ENCODE assay signal across 8 cellular contexts in genomic region chr12:121673013-121673441, GRCh38. TPM values are rescaled to one million over a fixed set of nuclear protein-coding genes. Genes with fewer than 3 reads are reported as not detected.
DNase-seq lines count a peak whose midpoint lies in the region; ATAC-seq, FAIRE-seq and TF ChIP-seq lines count a peak whose summit lies in the region.

No MANE protein-coding gene starts in this region.

- TF ChIP-seq POLR2A in HepG2 (IDR thresholded peaks at IDR 0.05; ENCODE audit: insufficient read depth in 1 of 2, low read depth in 2 of 2, low read length in 2 of 2) = no peak
- TF ChIP-seq POLR2A in upper lobe of left lung (IDR thresholded peaks at IDR 0.05) = no peak

- no peaks in the 10 kb centered on the region for H3K27me3 ChIP-seq in BLaER1
- no peaks in the 10 kb centered on the region; a peak in 1 of 5 replicates for H3K27me3 ChIP-seq in HepG2 (ENCODE audit: control insufficient read depth in 1 of 2, insufficient read depth in 2 of 2, low read length in 2 of 2)
- H3K27me3 ChIP-seq in upper lobe of left lung = no peaks in the 10 kb centered on the region

- BruUV-seq in HepG2 (replicated peaks; lab: Mats Ljungman, UMichigan) = no TSS peak

- H3K36me3 Mint-ChIP-seq in activated naive CD8-positive, alpha-beta T cell treated with anti-CD3 and anti-CD28 coated beads, Interleukin-2, amount 50 U/mL, for 24 hours (ENCODE audit: low read depth) = no peaks in the 10 kb centered on the region

- in situ Hi-C loops in HepG2 (cut with HindIII; ENCODE audit: extremely low pct_ligation_motif_present, low pct_unique_long_range_greater_than_20kb) = no loop called here

- no peaks in the 10 kb centered on the region for H3K27me3 Mint-ChIP-seq in activated naive CD8-positive, alpha-beta T cell treated with anti-CD3 and anti-CD28 coated beads, Interleukin-2, amount 50 U/mL, for 24 hours

- H3K79me2 ChIP-seq in HepG2 (ENCODE audit: insufficient read depth, low read length) = no peaks in the 10 kb centered on the region

- no peaks in the 10 kb centered on the region for H3K9me3 Mint-ChIP-seq in activated naive CD8-positive, alpha-beta T cell treated with anti-CD3 and anti-CD28 coated beads, Interleukin-2, amount 50 U/mL, for 24 hours

- H3K9ac ChIP-seq in BLaER1 (peak overlapping the region; percentile 56), HepG2 (ENCODE audit: insufficient read depth, low read depth, low read length) (peak overlapping the region; percentile 30; the same call in 1 of the 2 replicates)

- H3K4me3 ChIP-seq in BLaER1 (peak overlapping the region; percentile 72), HepG2 (replicated peaks in 1 of 3; ENCODE audit: insufficient read depth in 1 of 3, low read depth in 2 of 3, low read length in 3 of 3) (peak overlapping the region; percentile 17 to 61 (median 35); a peak in 5 of 6 replicates), upper lobe of left lung (peak overlapping the region in 3 of 4 donors; percentile 52 to 64 (median 56))

- H3K4me3 Mint-ChIP-seq in activated naive CD8-positive, alpha-beta T cell treated with anti-CD3 and anti-CD28 coated beads, Interleukin-2, amount 50 U/mL, for 24 hours = peak overlapping the region; percentile 84

- POLR2A ChIA-PET in HepG2 (lab: Yijun Ruan, JAX) = no interaction called here

- ATAC-seq in activated naive CD8-positive, alpha-beta T cell treated with anti-CD3 and anti-CD28 coated beads, Interleukin-2, amount 50 U/mL, for 24 hours = no peak
- ATAC-seq in HepG2 (peak; percentile 46), upper lobe of left lung (ENCODE audit: low FRiP score in 2 of 2) (peak; percentile 22 to 45), HG03432 (IDR thresholded peaks at IDR 0.05; ENCODE audit: unreplicated experiment) (no peak), HG02610 (IDR thresholded peaks at IDR 0.05; ENCODE audit: unreplicated experiment) (no peak)

- peak overlapping the region; percentile 93 for H3K27ac Mint-ChIP-seq in activated naive CD8-positive, alpha-beta T cell treated with anti-CD3 and anti-CD28 coated beads, Interleukin-2, amount 50 U/mL, for 24 hours

- intact Hi-C loops in HepG2 (cut with micrococcal nuclease; ENCODE audit: unreplicated experiment) = no loop called here

- no peak for TF ChIP-seq EP300 in HepG2 (IDR thresholded peaks at IDR 0.05; ENCODE audit: low read depth in 2 of 2, low read length in 2 of 2)
- TF ChIP-seq EP300 in HepG2 (CRISPR knock-in tag; IDR thresholded peaks at IDR 0.05; ENCODE audit: borderline replicate concordance) = no peak
- TF ChIP-seq EP300 in upper lobe of left lung (IDR thresholded peaks at IDR 0.05) = no peak

- H3K4me2 ChIP-seq in BLaER1 = peak overlapping the region; percentile 89
- peak overlapping the region; percentile 79 for H3K4me2 ChIP-seq in HepG2 (ENCODE audit: low read depth, low read length)

- H3K27ac ChIP-seq in BLaER1 (peak overlapping the region; percentile 64), HepG2 (ENCODE audit: extremely low read length, insufficient read depth, low read length) (no peak overlapping the region), upper lobe of left lung (peak overlapping the region; percentile 20 to 81 (median 66))

- H2AFZ ChIP-seq in HepG2 (ENCODE audit: low read length) = no peak overlapping the region

- H3K4me1 ChIP-seq in BLaER1 (peaks cover 26% of the 10 kb centered on the region), HepG2 (ENCODE audit: insufficient read depth, low read length) (peaks cover 39% of the 10 kb centered on the region), upper lobe of left lung (peaks cover 7 to 19% (median 16%) of the 10 kb centered on the region in 4 donors)

- FAIRE-seq in HepG2 (lab: Jason Lieb, UNC) = no peak

- H4K20me1 ChIP-seq in BLaER1 = no peaks in the 10 kb centered on the region
- no peaks in the 10 kb centered on the region for H4K20me1 ChIP-seq in HepG2 (ENCODE audit: insufficient read depth, low read length)

- H3K36me3 ChIP-seq in BLaER1 (0 out of 2 replicates have a peak, but pooled peaks cover 5% of the 10 kb centered on the region), HepG2 (replicated peaks in 1 of 2; ENCODE audit: control insufficient read depth in 1 of 2, insufficient read depth in 2 of 2, low read length in 2 of 2) (no peaks in the 10 kb centered on the region), upper lobe of left lung (no peaks in the 10 kb centered on the region)

- no peak for TF ChIP-seq RAD21 in HepG2 (CRISPR knock-in tag; IDR thresholded peaks at IDR 0.05)

- TF ChIP-seq CTCF in HepG2 (CRISPR knock-in tag; IDR thresholded peaks at IDR 0.05) (no peak), upper lobe of left lung (IDR thresholded peaks at IDR 0.05) (no peak)

- H3K4me1 Mint-ChIP-seq in activated naive CD8-positive, alpha-beta T cell treated with anti-CD3 and anti-CD28 coated beads, Interleukin-2, amount 50 U/mL, for 24 hours = peaks cover 35% of the 10 kb centered on the region

- WGBS in HepG2 (ENCODE audit: low lambda C conversion rate) = 2% methylated on average over 4 of the region's 12 CpGs
- 56 to 72% methylated on average over 8 to 11 of the region's 12 CpGs for WGBS in upper lobe of left lung, 2 donors

- CTCF ChIA-PET in HepG2 (lab: Yijun Ruan, JAX; ENCODE audit: low intra/inter-chr PET ratio, low total read pairs) = no interaction called here

- DNase-seq in HT-29 (ENCODE audit: low spot score) = peak; percentile 62
- no peak for DNase-seq in activated naive CD8-positive, alpha-beta T cell treated with anti-CD3 and anti-CD28 coated beads, Interleukin-2, amount 50 U/mL, for 24 hours
- no peak for DNase-seq in HepG2 (ENCODE audit: low spot score)
- peak in 1 of 2 donors; percentile 37 for DNase-seq in upper lobe of left lung
- DNase-seq in stimulated activated CD4-positive, alpha-beta T cell treated with anti-CD3 and anti-CD28 coated beads, Interleukin-4, amount 100 ng/mL, for 4 hours = no peak

- no peaks in the 10 kb centered on the region for H3K9me3 ChIP-seq in BLaER1
- H3K9me3 ChIP-seq in HepG2 (ENCODE audit: low read length) = no peaks in the 10 kb centered on the region
- H3K9me3 ChIP-seq in upper lobe of left lung = no peaks in the 10 kb centered on the region

RNA-seq across cellular contexts. Expression of gene MORN3, which starts 3.6 kb away (rescaled TPM):
- total RNA-seq in HT-29 (2014; rRNA removed; shearing (Covaris generic)) = 0.05 and 0.13 TPM in 2 replicates
- total RNA-seq in HepG2 (2016; rRNA removed; fragmentation: Illumina TruSeq; extraction: Trizol) (2.0 TPM in 2 replicates), upper lobe of left lung (1 to 10 TPM in 5 of 6 donors, under 1 TPM in 1; 0.69 to 5.6 (median 1.2) TPM)
- total RNA-seq in HepG2 (2016; cell fraction: cytosol; rRNA removed; fragmentation: Illumina TruSeq; extraction: Trizol; ENCODE audit: low read depth) = 0.53 and 2.6 TPM in 2 replicates
- 1.5 and 2.6 TPM in 2 replicates for total RNA-seq in HepG2 (2016; cell fraction: insoluble cytoplasmic fraction; rRNA removed; fragmentation: Illumina TruSeq; extraction: Trizol)
- 2.0 and 2.4 TPM in 2 replicates for total RNA-seq in HepG2 (2016; cell fraction: membrane; rRNA removed; fragmentation: Illumina TruSeq; extraction: Trizol)
- 0.62 and 0.97 TPM in 2 replicates for total RNA-seq in HepG2 (2016; cell fraction: nucleus; rRNA removed; fragmentation: Illumina TruSeq; extraction: Trizol)
- 0.98 and 1.1 TPM in 2 replicates for polyA plus RNA-seq in HepG2 (2011; rRNA removed)
- polyA plus RNA-seq in HepG2 (2011; cell fraction: cytosol; rRNA removed) = 0.86 and 0.90 TPM in 2 replicates
- 0.35 and 0.48 TPM in 2 replicates for polyA plus RNA-seq in HepG2 (2011; cell fraction: nucleus; rRNA removed)
- polyA plus RNA-seq in HepG2 (2012) = 0.55 and 0.58 TPM in 2 replicates
- 2.2 and 2.6 TPM in 2 replicates for polyA plus RNA-seq in HepG2 (2016; cell fraction: cytosol; fragmentation: Illumina TruSeq; extraction: Trizol; ENCODE audit: low read depth)
- 1.3 and 1.8 TPM in 2 replicates for polyA plus RNA-seq in HepG2 (2016; cell fraction: insoluble cytoplasmic fraction; fragmentation: Illumina TruSeq; extraction: Trizol; ENCODE audit: low read depth)
- 1.6 TPM in 2 replicates for polyA plus RNA-seq in HepG2 (2016; cell fraction: membrane; fragmentation: Illumina TruSeq; extraction: Trizol; ENCODE audit: low read depth)
- polyA plus RNA-seq in HepG2 (2016; cell fraction: nucleus; fragmentation: Illumina TruSeq; extraction: Trizol; ENCODE audit: insufficient read depth, low read depth) = 0.93 and 1.2 TPM in 2 replicates
- 0.44 TPM in 1 of 2 replicates, not detected in the other for polyA minus RNA-seq in HepG2 (2011; rRNA and poly(A)+ RNA removed; ENCODE audit: low replicate concordance)
- polyA minus RNA-seq in HepG2 (2011; cell fraction: cytosol; rRNA and poly(A)+ RNA removed) = 0.18 TPM in 1 of 2 replicates, not detected in the other
- polyA minus RNA-seq in HepG2 (2011; cell fraction: nucleus; rRNA and poly(A)+ RNA removed) = 0.13 and 0.75 TPM in 2 replicates

RNA-seq across cellular contexts. Expression of gene TMEM120B, which starts 39.5 kb away (rescaled TPM):
- total RNA-seq in HT-29 (2014; rRNA removed; shearing (Covaris generic)) = 9.6 and 13.2 TPM in 2 replicates
- total RNA-seq in HepG2 (2016; rRNA removed; fragmentation: Illumina TruSeq; extraction: Trizol) (3.8 and 7.1 TPM in 2 replicates), upper lobe of left lung (10 to 100 TPM in 5 of 6 donors, 1 to 10 TPM in 1; 8.9 to 23.0 (median 14.2) TPM)
- total RNA-seq in HepG2 (2016; cell fraction: cytosol; rRNA removed; fragmentation: Illumina TruSeq; extraction: Trizol; ENCODE audit: low read depth) = 4.1 and 4.4 TPM in 2 replicates
- total RNA-seq in HepG2 (2016; cell fraction: insoluble cytoplasmic fraction; rRNA removed; fragmentation: Illumina TruSeq; extraction: Trizol) = 2.9 and 6.5 TPM in 2 replicates
- 5.8 and 6.5 TPM in 2 replicates for total RNA-seq in HepG2 (2016; cell fraction: membrane; rRNA removed; fragmentation: Illumina TruSeq; extraction: Trizol)
- total RNA-seq in HepG2 (2016; cell fraction: nucleus; rRNA removed; fragmentation: Illumina TruSeq; extraction: Trizol) = 7.0 and 7.1 TPM in 2 replicates
- 12.9 and 14.3 TPM in 2 replicates for polyA plus RNA-seq in HepG2 (2011; rRNA removed)
- polyA plus RNA-seq in HepG2 (2011; cell fraction: cytosol; rRNA removed) = 6.4 and 7.2 TPM in 2 replicates
- polyA plus RNA-seq in HepG2 (2011; cell fraction: nucleus; rRNA removed) = 31.6 and 33.2 TPM in 2 replicates
- polyA plus RNA-seq in HepG2 (2012) = 5.8 and 5.9 TPM in 2 replicates
- polyA plus RNA-seq in HepG2 (2016; cell fraction: cytosol; fragmentation: Illumina TruSeq; extraction: Trizol; ENCODE audit: low read depth) = 5.1 and 6.6 TPM in 2 replicates
- polyA plus RNA-seq in HepG2 (2016; cell fraction: insoluble cytoplasmic fraction; fragmentation: Illumina TruSeq; extraction: Trizol; ENCODE audit: low read depth) = 4.7 and 5.1 TPM in 2 replicates
- 6.2 and 7.5 TPM in 2 replicates for polyA plus RNA-seq in HepG2 (2016; cell fraction: membrane; fragmentation: Illumina TruSeq; extraction: Trizol; ENCODE audit: low read depth)
- polyA plus RNA-seq in HepG2 (2016; cell fraction: nucleus; fragmentation: Illumina TruSeq; extraction: Trizol; ENCODE audit: insufficient read depth, low read depth) = 20.3 and 25.3 TPM in 2 replicates
- polyA minus RNA-seq in HepG2 (2011; rRNA and poly(A)+ RNA removed; ENCODE audit: low replicate concordance) = 26.4 and 34.9 TPM in 2 replicates
- polyA minus RNA-seq in HepG2 (2011; cell fraction: cytosol; rRNA and poly(A)+ RNA removed) = 8.7 and 9.2 TPM in 2 replicates
- polyA minus RNA-seq in HepG2 (2011; cell fraction: nucleus; rRNA and poly(A)+ RNA removed) = 9.5 and 9.8 TPM in 2 replicates

RNA-seq across cellular contexts. Expression of gene ORAI1, which starts 46.7 kb away (rescaled TPM):
- 16.9 and 19.9 TPM in 2 replicates for total RNA-seq in HT-29 (2014; rRNA removed; shearing (Covaris generic))
- total RNA-seq in HepG2 (2016; rRNA removed; fragmentation: Illumina TruSeq; extraction: Trizol) (5.9 and 9.2 TPM in 2 replicates), upper lobe of left lung (10 to 100 TPM in 5 of 6 donors, 1 to 10 TPM in 1; 7.3 to 48.2 (median 34.3) TPM)
- total RNA-seq in HepG2 (2016; cell fraction: cytosol; rRNA removed; fragmentation: Illumina TruSeq; extraction: Trizol; ENCODE audit: low read depth) = 9.9 and 13.0 TPM in 2 replicates
- 5.9 and 8.5 TPM in 2 replicates for total RNA-seq in HepG2 (2016; cell fraction: insoluble cytoplasmic fraction; rRNA removed; fragmentation: Illumina TruSeq; extraction: Trizol)
- total RNA-seq in HepG2 (2016; cell fraction: membrane; rRNA removed; fragmentation: Illumina TruSeq; extraction: Trizol) = 20.1 and 22.8 TPM in 2 replicates
- total RNA-seq in HepG2 (2016; cell fraction: nucleus; rRNA removed; fragmentation: Illumina TruSeq; extraction: Trizol) = 5.2 and 6.1 TPM in 2 replicates
- 17.2 and 22.9 TPM in 2 replicates for polyA plus RNA-seq in HepG2 (2011; rRNA removed)
- 16.7 and 25.1 TPM in 2 replicates for polyA plus RNA-seq in HepG2 (2011; cell fraction: cytosol; rRNA removed)
- polyA plus RNA-seq in HepG2 (2011; cell fraction: nucleus; rRNA removed) = 15.9 and 16.3 TPM in 2 replicates
- 7.9 and 10.4 TPM in 2 replicates for polyA plus RNA-seq in HepG2 (2012)
- 25.7 and 30.9 TPM in 2 replicates for polyA plus RNA-seq in HepG2 (2016; cell fraction: cytosol; fragmentation: Illumina TruSeq; extraction: Trizol; ENCODE audit: low read depth)
- 11.8 and 15.4 TPM in 2 replicates for polyA plus RNA-seq in HepG2 (2016; cell fraction: insoluble cytoplasmic fraction; fragmentation: Illumina TruSeq; extraction: Trizol; ENCODE audit: low read depth)
- 37.8 and 38.4 TPM in 2 replicates for polyA plus RNA-seq in HepG2 (2016; cell fraction: membrane; fragmentation: Illumina TruSeq; extraction: Trizol; ENCODE audit: low read depth)
- polyA plus RNA-seq in HepG2 (2016; cell fraction: nucleus; fragmentation: Illumina TruSeq; extraction: Trizol; ENCODE audit: insufficient read depth, low read depth) = 15.0 and 18.5 TPM in 2 replicates
- polyA minus RNA-seq in HepG2 (2011; rRNA and poly(A)+ RNA removed; ENCODE audit: low replicate concordance) = 35.3 and 72.8 TPM in 2 replicates
- 23.0 and 25.6 TPM in 2 replicates for polyA minus RNA-seq in HepG2 (2011; cell fraction: cytosol; rRNA and poly(A)+ RNA removed)
- 5.9 and 7.3 TPM in 2 replicates for polyA minus RNA-seq in HepG2 (2011; cell fraction: nucleus; rRNA and poly(A)+ RNA removed)

Comparison
In these comparisons a context has a peak if more than half of its experiments do, and no peak if none do; other contexts are left out.
1. ATAC-seq: peak in HepG2 (single experiment) and upper lobe of left lung (2 of 2); none in activated naive CD8-positive, alpha-beta T cell treated with anti-CD3 and anti-CD28 coated beads, Interleukin-2, amount 50 U/mL, for 24 hours (single experiment), HG03432 (single experiment) and HG02610 (single experiment).
2. Peak in every context shown above with its lines, with median percentiles within 50 percentile points of each other: H3K4me3 ChIP-seq.